In the genomic region with DNA sequence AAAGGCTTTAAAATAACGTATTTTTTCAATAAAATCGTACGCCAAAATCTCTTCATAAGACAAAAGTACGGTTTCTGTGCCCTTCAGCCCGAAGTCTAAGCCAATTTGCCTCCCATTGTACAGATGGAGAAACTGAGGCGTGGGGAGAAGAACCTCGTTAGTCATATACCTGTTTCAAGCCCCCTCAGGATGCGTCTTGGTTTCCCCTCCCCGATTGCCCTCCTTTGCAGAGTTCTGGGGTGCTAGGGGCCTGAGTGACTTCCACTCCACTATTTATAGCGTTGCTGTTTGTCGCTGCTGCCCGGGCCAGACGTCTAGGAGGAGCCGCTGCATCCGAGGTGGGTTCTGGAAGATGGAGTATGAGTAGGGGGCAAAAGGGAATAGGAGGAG, we compare ENCODE assay signal across 10 cellular contexts. TPM values are rescaled to one million over a fixed set of nuclear protein-coding genes. Genes with fewer than 3 reads are reported as not detected.
DNase-seq lines count a peak whose midpoint lies in the region; ATAC-seq and TF ChIP-seq lines count a peak whose summit lies in the region.
"Had no signal": no experiment of that assay in that cellular context is flagged by ENCODE, and none has a peak within 500 bp of the region (broad histone marks: within the 10 kb centered on the region; RNA-seq: fewer than 3 reads in every experiment).

No MANE protein-coding gene starts in this region.

- WGBS in suprapubic skin, result 9% methylated on average over 15 of the region's 15 CpGs

- H3K4me1 ChIP-seq in right atrium auricular region, result peaks cover 0 to 71% of the 10 kb centered on the region in 2 donors
- peaks cover 23% of the 10 kb centered on the region for H3K4me1 ChIP-seq in iPS-20b (ENCODE audit: insufficient read depth, low read length)
- H3K4me1 ChIP-seq in uterus, result peaks cover 0 to 38% of the 10 kb centered on the region in 2 donors
- peaks cover 73% of the 10 kb centered on the region for H3K4me1 ChIP-seq in suprapubic skin

- TF ChIP-seq EP300 in suprapubic skin (IDR thresholded peaks at IDR 0.05), result no peak

- CTCF ChIA-PET in RWPE1 (lab: Yijun Ruan, JAX), result interaction anchor here (0.6 to 1.7 kb wide), 11 partner anchors 36 to 337 kb away, joined by 3 to 12 read pairs (median 5); no protein-coding TSS in a partner anchor

- TF ChIP-seq CTCF in right atrium auricular region (IDR thresholded peaks at IDR 0.05), result peak in 1 of 2 donors; percentile 2
- TF ChIP-seq CTCF in RWPE1 (conservative IDR thresholded peaks at IDR 0.05; ENCODE audit: low read depth), result peak; percentile 46
- no peak for TF ChIP-seq CTCF in uterus (IDR thresholded peaks at IDR 0.05)
- no peak for TF ChIP-seq CTCF in WERI-Rb-1 (IDR thresholded peaks at IDR 0.05; ENCODE audit: low read depth, low read length)
- TF ChIP-seq CTCF in suprapubic skin (IDR thresholded peaks at IDR 0.05), result no peak

- no peak overlapping the region for H3K9ac ChIP-seq in iPS-20b (ENCODE audit: low read depth, low read length)
- H3K9ac ChIP-seq: GM23248 had no signal

- H3K27ac ChIP-seq in right atrium auricular region (peak overlapping the region; percentile 83), RWPE1 (peak overlapping the region; percentile 99), iPS-20b (ENCODE audit: low read length) (no peak overlapping the region), uterus (peak overlapping the region; percentile 91 to 97), WERI-Rb-1 (no peak overlapping the region), suprapubic skin (no peak overlapping the region)
- H3K27ac ChIP-seq: GM23248 had no signal

- no peak for ATAC-seq in left ventricle myocardium superior

- no peaks in the 10 kb centered on the region for H3K9me3 ChIP-seq in right atrium auricular region
- no peaks in the 10 kb centered on the region for H3K9me3 ChIP-seq in iPS-20b (ENCODE audit: insufficient read depth, low read depth, low read length)
- H3K9me3 ChIP-seq in uterus, result no peaks in the 10 kb centered on the region
- H3K9me3 ChIP-seq in WERI-Rb-1 (ENCODE audit: severe bottlenecking), result no peaks in the 10 kb centered on the region
- no peaks in the 10 kb centered on the region for H3K9me3 ChIP-seq in suprapubic skin
- H3K9me3 ChIP-seq: thyroid gland had no signal

- intact Hi-C loops in left ventricle myocardium superior (cut with micrococcal nuclease), result no loop called here
- intact Hi-C loops in uterus (cut with DNase I; ENCODE audit: low total_unique reads), result loop anchor here (5.0 kb wide), 1 partner anchor 67 kb away; no protein-coding TSS in a partner anchor

- H3K27me3 ChIP-seq in right atrium auricular region (peaks cover 5% of the 10 kb centered on the region in 2 donors), iPS-20b (ENCODE audit: insufficient read depth, low read length) (peaks cover 82% of the 10 kb centered on the region), uterus (no peaks in the 10 kb centered on the region), WERI-Rb-1 (ENCODE audit: insufficient read depth, low read depth, severe bottlenecking) (no peaks in the 10 kb centered on the region), suprapubic skin (peaks cover 24% of the 10 kb centered on the region)
- H3K27me3 ChIP-seq: thyroid gland had no signal

- POLR2A ChIA-PET in RWPE1 (lab: Yijun Ruan, JAX; ENCODE audit: low non-redundant PET), result no interaction called here

- no peak for DNase-seq in right atrium auricular region (ENCODE audit: low spot score)
- no peak for DNase-seq in left ventricle myocardium superior
- no peak for DNase-seq in RWPE1 (ENCODE audit: low spot score)
- DNase-seq in uterus, result no peak
- no peak for DNase-seq in WERI-Rb-1
- no peak for DNase-seq in SKM-1 (lab: John Stamatoyannopoulos, UW; ENCODE audit: unreplicated experiment)
- DNase-seq in suprapubic skin (ENCODE audit: low spot score in 2 of 2), result no peak

- H3K36me3 ChIP-seq in right atrium auricular region (no peaks in the 10 kb centered on the region), iPS-20b (ENCODE audit: insufficient read depth, low read depth, low read length) (no peaks in the 10 kb centered on the region), uterus (no peaks in the 10 kb centered on the region), WERI-Rb-1 (peaks cover 17% of the 10 kb centered on the region), suprapubic skin (no peaks in the 10 kb centered on the region)
- H3K36me3 ChIP-seq: thyroid gland had no signal

- no peak overlapping the region for H3K4me3 ChIP-seq in right atrium auricular region
- peak overlapping the region; percentile 92; the same call in 1 of the 2 replicates for H3K4me3 ChIP-seq in iPS-20b (ENCODE audit: low read length)
- no peak overlapping the region for H3K4me3 ChIP-seq in uterus
- no peak overlapping the region for H3K4me3 ChIP-seq in WERI-Rb-1 (ENCODE audit: low read depth, low read length)
- H3K4me3 ChIP-seq in suprapubic skin, result no peak overlapping the region
- H3K4me3 ChIP-seq: thyroid gland had no signal

- TF ChIP-seq POLR2A in uterus (IDR thresholded peaks at IDR 0.05) (no peak), suprapubic skin (IDR thresholded peaks at IDR 0.05) (no peak)

RNA-seq across cellular contexts. Expression of a gene that starts 2.3 kb away (rescaled TPM):
- total RNA-seq in right atrium auricular region (100 to 1,000 TPM; 152 to 257 TPM), left ventricle myocardium superior (294 TPM), uterus (1,000 to 10,000 TPM in 1 of 4 donors, 100 to 1,000 TPM in 3; 163 to 1,000 (median 501) TPM), suprapubic skin (100 to 1,000 TPM; 108 to 236 (median 121) TPM)

RNA-seq across cellular contexts. Expression of a gene that starts 22.2 kb away (rescaled TPM):
- total RNA-seq in right atrium auricular region, result 10 to 100 TPM; 15.8 to 35.6 TPM
- 16.4 TPM for total RNA-seq in left ventricle myocardium superior
- 10 to 100 TPM; 15.1 to 57.4 (median 21.9) TPM for total RNA-seq in uterus
- total RNA-seq in suprapubic skin, result 10 to 100 TPM; 42.2 to 58.3 (median 51.1) TPM

Comparison
In these comparisons a context has a peak if more than half of its experiments do, and no peak if none do; other contexts are left out.
1. H3K27ac ChIP-seq: peak in right atrium auricular region (2 of 2), RWPE1 (single experiment) and uterus (2 of 2); none in iPS-20b (single experiment), WERI-Rb-1 (single experiment) and suprapubic skin (single experiment).